Comparison of ENCODE assay signal across 25 cellular contexts in genomic region chr7:94939393-94939792, GRCh38. TPM values are rescaled to one million over a fixed set of nuclear protein-coding genes. Genes with fewer than 3 reads are reported as not detected.
A peak's percentile ranks its signal among the peaks of the same experiment; 100 is the strongest.
DNase-seq lines count a peak whose midpoint lies in the region; ATAC-seq, FAIRE-seq and TF ChIP-seq lines count a peak whose summit lies in the region.
"Had no signal": no experiment of that assay in that cellular context is flagged by ENCODE, and none has a peak within 500 bp of the region (broad histone marks: within the 10 kb centered on the region; RNA-seq: fewer than 3 reads in every experiment).

No MANE protein-coding gene starts in this region.

- no peaks in the 10 kb centered on the region for H3K9me1 ChIP-seq in K562 (ENCODE audit: control insufficient read depth, insufficient read depth, low read length)

- TF ChIP-seq EP300 in HepG2 (IDR thresholded peaks at IDR 0.05; ENCODE audit: low read depth in 2 of 2, low read length in 2 of 2) (no peak), HepG2 (CRISPR knock-in tag; IDR thresholded peaks at IDR 0.05; ENCODE audit: borderline replicate concordance) (no peak), K562 (IDR thresholded peaks at IDR 0.05; ENCODE audit: low read length) (no peak)

- BruUV-seq in HepG2 (replicated peaks; lab: Mats Ljungman, UMichigan): no TSS peak
- BruUV-seq in K562 (replicated peaks; lab: Mats Ljungman, UMichigan): no TSS peak

- H3K9ac ChIP-seq in HepG2 (ENCODE audit: insufficient read depth, low read depth, low read length): no peak overlapping the region
- H3K9ac ChIP-seq in K562 (ENCODE audit: insufficient read depth in 1 of 2, low read depth in 2 of 2, low read length in 2 of 2): no peak overlapping the region
- H3K9ac ChIP-seq: BLaER1 had no signal

- POLR2A ChIA-PET in HepG2 (lab: Yijun Ruan, JAX): no interaction called here
- POLR2A ChIA-PET in K562 (lab: Yijun Ruan, JAX): no interaction called here

- no peak for FAIRE-seq in HepG2 (lab: Jason Lieb, UNC)
- no peak for FAIRE-seq in K562 (lab: Jason Lieb, UNC)
- FAIRE-seq: GM12878, GM12892, GM19239 had no signal

- ATAC-seq in HepG2 (no peak), right lobe of liver (no peak), K562 (no peak), GM18498 (IDR thresholded peaks at IDR 0.05; ENCODE audit: unreplicated experiment) (no peak)
- ATAC-seq: GM12878 had no signal

- H4K20me1 ChIP-seq in HepG2 (ENCODE audit: insufficient read depth, low read length): no peaks in the 10 kb centered on the region
- H4K20me1 ChIP-seq in K562 (replicated peaks; ENCODE audit: control insufficient read depth, insufficient read depth, low read length): no peaks in the 10 kb centered on the region
- H4K20me1 ChIP-seq: BLaER1 had no signal

- TF ChIP-seq CTCF in HepG2 (CRISPR knock-in tag; IDR thresholded peaks at IDR 0.05) (no peak), right lobe of liver (IDR thresholded peaks at IDR 0.05) (no peak), K562 (IDR thresholded peaks at IDR 0.05 in 2 of 3, conservative IDR thresholded peaks at IDR 0.05 in 1 of 3; ENCODE audit: insufficient read depth in 2 of 3, low read depth in 1 of 3, low read length in 3 of 3) (no peak)

- H3K4me1 ChIP-seq in HepG2 (ENCODE audit: insufficient read depth, low read length): peaks cover 36% of the 10 kb centered on the region
- H3K4me1 ChIP-seq in right lobe of liver: no peaks in the 10 kb centered on the region
- H3K4me1 ChIP-seq in K562 (replicated peaks in 1 of 2; ENCODE audit: control insufficient read depth in 2 of 2, insufficient read depth in 2 of 2, low read length in 2 of 2): no peaks in the 10 kb centered on the region
- H3K4me1 ChIP-seq: BE2C had no signal

- intact Hi-C loops in HepG2 (cut with micrococcal nuclease; ENCODE audit: unreplicated experiment) (no loop called here), right lobe of liver (cut with DNase I) (no loop called here), K562 (cut with micrococcal nuclease) (no loop called here)

- H3K36me3 ChIP-seq in HepG2 (replicated peaks in 1 of 2; ENCODE audit: control insufficient read depth in 1 of 2, insufficient read depth in 2 of 2, low read length in 2 of 2) (no peaks in the 10 kb centered on the region), right lobe of liver (no peaks in the 10 kb centered on the region), K562 (ENCODE audit: control insufficient read depth, insufficient read depth, low read length) (no peaks in the 10 kb centered on the region)
- H3K36me3 ChIP-seq: BE2C, BLaER1 had no signal

- H2AFZ ChIP-seq in HepG2 (ENCODE audit: low read length) (no peak overlapping the region), K562 (ENCODE audit: low read depth, low read length) (no peak overlapping the region)

- H3K27me3 ChIP-seq in HepG2 (ENCODE audit: control insufficient read depth in 1 of 2, insufficient read depth in 2 of 2, low read length in 2 of 2): no peaks in the 10 kb centered on the region
- no peaks in the 10 kb centered on the region for H3K27me3 ChIP-seq in right lobe of liver
- H3K27me3 ChIP-seq in K562 (ENCODE audit: control insufficient read depth in 2 of 2, insufficient read depth in 2 of 2, low read length in 2 of 2): no peaks in the 10 kb centered on the region
- H3K27me3 ChIP-seq: BE2C, BLaER1 had no signal

- H3K4me3 ChIP-seq in HepG2 (replicated peaks in 1 of 3; ENCODE audit: insufficient read depth in 1 of 3, low read depth in 2 of 3, low read length in 3 of 3) (no peak overlapping the region), right lobe of liver (no peak overlapping the region), K562 (no peak overlapping the region)
- H3K4me3 ChIP-seq: BLaER1, GM12878 had no signal

- CTCF ChIA-PET in HepG2 (lab: Yijun Ruan, JAX; ENCODE audit: low intra/inter-chr PET ratio, low total read pairs) (no interaction called here), K562 (lab: Yijun Ruan, JAX; ENCODE audit: low intra/inter-chr PET ratio) (no interaction called here)

- no peak for DNase-seq in HepG2 (ENCODE audit: low spot score)
- DNase-seq in right lobe of liver: no peak
- DNase-seq in K562 (ENCODE audit: extremely low read depth in 1 of 4, low spot score in 3 of 4): no peak
- DNase-seq in activated T-cell treated with anti-CD3 and anti-CD28 coated beads for 4 hours: no peak
- DNase-seq: ACHN; BE2C; C1 segment of cervical spinal cord; CD4-positive, alpha-beta memory T cell; CD4-positive, CD25-positive, alpha-beta regulatory T cell; CD8-positive, alpha-beta memory T cell; COR-L47; DMS 273 treated with DMSO at 0.1 percent for 48 hours; DMS153; DMS53; DMS79; DND-41; EL; GDM1 had no signal

- H3K9me3 ChIP-seq in HepG2 (ENCODE audit: low read length): no peaks in the 10 kb centered on the region
- H3K9me3 ChIP-seq in right lobe of liver: no peaks in the 10 kb centered on the region
- H3K9me3 ChIP-seq in K562 (replicated peaks; ENCODE audit: control insufficient read depth, insufficient read depth, low read depth, low read length): no peaks in the 10 kb centered on the region
- H3K9me3 ChIP-seq: BE2C, BLaER1 had no signal

- in situ Hi-C loops in HepG2 (cut with HindIII; ENCODE audit: extremely low pct_ligation_motif_present, low pct_unique_long_range_greater_than_20kb) (no loop called here), K562 (cut with MboI) (no loop called here)

- H3K27ac ChIP-seq in HepG2 (ENCODE audit: extremely low read length, insufficient read depth, low read length): no peak overlapping the region
- no peak overlapping the region for H3K27ac ChIP-seq in right lobe of liver
- H3K27ac ChIP-seq in K562 (ENCODE audit: extremely low read depth, low read depth, low read length): no peak overlapping the region
- H3K27ac ChIP-seq: 22Rv1, BLaER1 had no signal

- H3K4me2 ChIP-seq in HepG2 (ENCODE audit: low read depth, low read length) (no peak overlapping the region), K562 (ENCODE audit: insufficient read depth, low read length) (no peak overlapping the region)
- H3K4me2 ChIP-seq: BLaER1 had no signal

- no peak for TF ChIP-seq RAD21 in HepG2 (CRISPR knock-in tag; IDR thresholded peaks at IDR 0.05)
- TF ChIP-seq RAD21 in K562 (CRISPR knock-in tag; conservative IDR thresholded peaks at IDR 0.05 in 1 of 2, IDR thresholded peaks at IDR 0.05 in 1 of 2): no peak

- H3K79me2 ChIP-seq in HepG2 (ENCODE audit: insufficient read depth, low read length): peaks cover 30% of the 10 kb centered on the region
- no peaks in the 10 kb centered on the region for H3K79me2 ChIP-seq in K562 (ENCODE audit: control insufficient read depth, insufficient read depth, low read length)

- no peak for TF ChIP-seq POLR2A in HepG2 (IDR thresholded peaks at IDR 0.05; ENCODE audit: insufficient read depth in 1 of 2, low read depth in 2 of 2, low read length in 2 of 2)
- TF ChIP-seq POLR2A in right lobe of liver (IDR thresholded peaks at IDR 0.05): no peak
- TF ChIP-seq POLR2A in K562 (conservative IDR thresholded peaks at IDR 0.05): no peak

TF ChIP-seq in HepG2, 621 proteins besides CTCF, POLR2A, EP300 and RAD21 (continues in another document):
- TF ChIP-seq MAFG (CRISPR knock-in tag; IDR thresholded peaks at IDR 0.05): no peak
- TF ChIP-seq SAFB2 (CRISPR knock-in tag; IDR thresholded peaks at IDR 0.05; ENCODE audit: borderline replicate concordance, low read depth): no peak

TF ChIP-seq in K562, 482 proteins besides CTCF, POLR2A, EP300 and RAD21 (continues in another document):
- peak; percentile 37; the same call in 1 of the 2 replicates for TF ChIP-seq MAFF (IDR thresholded peaks at IDR 0.05; ENCODE audit: low read length)

RNA-seq across cellular contexts. Expression of gene PPP1R9A, which starts 32.0 kb away (rescaled TPM):
- 18.2 and 31.9 TPM in 2 replicates for total RNA-seq in HepG2 (2016; rRNA removed; fragmentation: Illumina TruSeq; extraction: Trizol)
- 7.9 and 8.8 TPM in 2 replicates for total RNA-seq in HepG2 (2016; cell fraction: cytosol; rRNA removed; fragmentation: Illumina TruSeq; extraction: Trizol; ENCODE audit: low read depth)
- total RNA-seq in HepG2 (2016; cell fraction: insoluble cytoplasmic fraction; rRNA removed; fragmentation: Illumina TruSeq; extraction: Trizol): 16.4 and 28.7 TPM in 2 replicates
- 9.4 and 11.1 TPM in 2 replicates for total RNA-seq in HepG2 (2016; cell fraction: membrane; rRNA removed; fragmentation: Illumina TruSeq; extraction: Trizol)
- 93.4 and 93.5 TPM in 2 replicates for total RNA-seq in HepG2 (2016; cell fraction: nucleus; rRNA removed; fragmentation: Illumina TruSeq; extraction: Trizol)
- polyA plus RNA-seq in HepG2 (2011; rRNA removed): 9.2 and 11.4 TPM in 2 replicates
- polyA plus RNA-seq in HepG2 (2011; cell fraction: cytosol; rRNA removed): 2.3 and 3.2 TPM in 2 replicates
- polyA plus RNA-seq in HepG2 (2011; cell fraction: nucleus; rRNA removed): 24.2 and 24.8 TPM in 2 replicates
- polyA plus RNA-seq in HepG2 (2012): 7.9 and 8.2 TPM in 2 replicates
- polyA plus RNA-seq in HepG2 (2016; cell fraction: cytosol; fragmentation: Illumina TruSeq; extraction: Trizol; ENCODE audit: low read depth): 0.18 and 0.20 TPM in 2 replicates
- polyA plus RNA-seq in HepG2 (2016; cell fraction: insoluble cytoplasmic fraction; fragmentation: Illumina TruSeq; extraction: Trizol; ENCODE audit: low read depth): 4.1 and 4.7 TPM in 2 replicates
- polyA plus RNA-seq in HepG2 (2016; cell fraction: membrane; fragmentation: Illumina TruSeq; extraction: Trizol; ENCODE audit: low read depth): 0.95 TPM in 2 replicates
- polyA plus RNA-seq in HepG2 (2016; cell fraction: nucleus; fragmentation: Illumina TruSeq; extraction: Trizol; ENCODE audit: insufficient read depth, low read depth): 19.8 and 20.6 TPM in 2 replicates
- 9.7 and 17.0 TPM in 2 replicates for polyA minus RNA-seq in HepG2 (2011; rRNA and poly(A)+ RNA removed; ENCODE audit: low replicate concordance)
- polyA minus RNA-seq in HepG2 (2011; cell fraction: cytosol; rRNA and poly(A)+ RNA removed): 11.1 and 11.3 TPM in 2 replicates
- polyA minus RNA-seq in HepG2 (2011; cell fraction: nucleus; rRNA and poly(A)+ RNA removed): 192 and 239 TPM in 2 replicates
- total RNA-seq in right lobe of liver: 1 to 10 TPM in 2 of 6 experiments, under 1 TPM in 4; 0.49 to 2.0 (median 0.81) TPM
- not detected in 2 replicates for total RNA-seq in K562 (2011; cell fraction: chromatin; rRNA removed; ENCODE audit: low replicate concordance)
- not detected in 2 replicates for total RNA-seq in K562 (2011; cell fraction: nucleolus; rRNA removed)
- total RNA-seq in K562 (2011; cell fraction: nucleoplasm; rRNA removed): not detected in 2 replicates
- total RNA-seq in K562 (2014; rRNA removed): not detected in 2 replicates
- not detected in 2 replicates for total RNA-seq in K562 (2014; rRNA removed; fragmentation: Illumina TruSeq; extraction: Trizol)
- not detected in 2 replicates for total RNA-seq in K562 (2015; rRNA removed; fragmentation: Illumina TruSeq; extraction: Trizol)
- 0.02 and 0.24 TPM in 2 replicates for total RNA-seq in K562 (2021)
- not detected in 2 replicates for polyA plus RNA-seq in K562 (2011; rRNA removed)
- not detected in 2 replicates for polyA plus RNA-seq in K562 (2011; cell fraction: cytosol; rRNA removed)
- not detected in 2 replicates for polyA plus RNA-seq in K562 (2011; cell fraction: nucleus; rRNA removed)
- not detected in 2 replicates for polyA plus RNA-seq in K562 (2012)
- not detected in 2 replicates for polyA plus RNA-seq in K562 (2014; fragmentation: Illumina TruSeq; extraction: Trizol)
- polyA plus RNA-seq in K562 (2014; fragmentation: Nextera tagmentation; extraction: Ambion mirVana): not detected
- polyA plus RNA-seq in K562 (2014; rRNA removed): not detected in 2 replicates
- 0.07 TPM in 1 of 2 replicates, not detected in the other for polyA minus RNA-seq in K562 (2011; rRNA and poly(A)+ RNA removed)
- not detected in 2 replicates for polyA minus RNA-seq in K562 (2011; cell fraction: cytosol; rRNA and poly(A)+ RNA removed)
- not detected in 2 replicates for polyA minus RNA-seq in K562 (2011; cell fraction: nucleus; rRNA and poly(A)+ RNA removed)
- total RNA-seq: CD4-positive, alpha-beta memory T cell; CD4-positive, CD25-positive, alpha-beta regulatory T cell; GM12878 had no signal
- polyA plus RNA-seq: CD14-positive monocyte; CD4-positive, alpha-beta memory T cell; CD4-positive, CD25-positive, alpha-beta regulatory T cell; CD8-positive, alpha-beta memory T cell had no signal

Comparison
In these comparisons a context has a peak if more than half of its experiments do, and no peak if none do; other contexts are left out.
1. Of the 241 proteins assayed by ChIP-seq in both HepG2 and K562: peak only in HepG2: none; only in K562: none; in both: MAFF and MAFK; in neither: 239.